Comparison of ENCODE assay signal across 6 cellular contexts in the genomic region with DNA sequence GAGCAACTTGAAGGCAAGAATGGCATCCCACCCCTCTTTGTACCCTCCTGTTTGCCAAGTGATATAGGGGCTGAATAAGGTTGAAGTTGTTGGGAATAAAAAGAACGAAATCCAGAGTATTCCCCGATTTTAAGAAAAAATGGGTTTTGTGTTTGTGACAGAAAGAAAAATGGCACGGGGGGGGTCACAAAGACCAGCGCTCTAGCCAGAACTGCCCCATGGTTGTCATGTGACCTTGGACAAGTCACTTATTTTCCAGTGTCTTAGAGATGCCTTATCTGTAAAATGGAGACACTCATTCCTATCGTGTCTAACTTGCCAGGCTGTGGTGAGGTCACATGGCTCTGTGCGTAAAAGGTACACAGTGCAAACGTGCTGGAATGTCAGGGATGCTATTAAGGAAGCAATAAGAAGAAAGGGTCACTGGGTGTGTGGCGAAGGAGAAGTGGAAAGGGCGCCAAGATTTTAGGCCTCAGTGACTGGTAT. TPM values are rescaled to one million over a fixed set of nuclear protein-coding genes. Genes with fewer than 3 reads are reported as not detected.
DNase-seq lines count a peak whose midpoint lies in the region; ATAC-seq and TF ChIP-seq lines count a peak whose summit lies in the region.

No MANE protein-coding gene starts in this region.

- TF ChIP-seq CTCF in brain (conservative IDR thresholded peaks at IDR 0.05): no peak
- TF ChIP-seq CTCF in neural cell (IDR thresholded peaks at IDR 0.05; ENCODE audit: poor library complexity, severe bottlenecking): no peak

- peaks cover 18% of the 10 kb centered on the region for H3K27me3 Mint-ChIP-seq in brain

- no peak for TF ChIP-seq RAD21 in neural cell (conservative IDR thresholded peaks at IDR 0.05)

- H3K9ac ChIP-seq in HUES64 (ENCODE audit: low read depth, low read length): peak overlapping the region; percentile 98
- H3K9ac ChIP-seq in neural cell (ENCODE audit: low read length): peak overlapping the region; percentile 85

- DNase-seq in NCI-H2171 treated with DMSO at 0.1 percent for 48 hours (lab: John Stamatoyannopoulos, UW): no peak
- no peak for DNase-seq in left lobe of liver (ENCODE audit: low spot score)
- no peak for DNase-seq in NCI-H345 treated with DMSO at 0.1 percent for 48 hours (lab: John Stamatoyannopoulos, UW; ENCODE audit: unreplicated experiment)

- no peak for TF ChIP-seq EP300 in neural cell (conservative IDR thresholded peaks at IDR 0.05; ENCODE audit: poor library complexity, severe bottlenecking)

- ATAC-seq in left lobe of liver: no peak

- no peaks in the 10 kb centered on the region for H3K27me3 ChIP-seq in HUES64 (ENCODE audit: insufficient read depth, low read length)
- H3K27me3 ChIP-seq in neural cell (ENCODE audit: insufficient read depth, low read depth, low read length): no peaks in the 10 kb centered on the region

- peaks cover 4% of the 10 kb centered on the region for H3F3A ChIP-seq in neural cell (ENCODE audit: insufficient read depth, low read length, poor library complexity, severe bottlenecking)

- peaks cover 17% of the 10 kb centered on the region for H3K79me2 ChIP-seq in neural cell (replicated peaks; ENCODE audit: insufficient read depth, low read length)

- peak overlapping the region; percentile 35 for H3K4me2 ChIP-seq in neural cell (ENCODE audit: low read length)

- H3K9me2 ChIP-seq in neural cell (ENCODE audit: insufficient read depth, low read length): no peaks in the 10 kb centered on the region

- H3K27ac ChIP-seq in HUES64 (ENCODE audit: low read depth, low read length) (peak overlapping the region; percentile 98), neural cell (ENCODE audit: low read length) (peak overlapping the region; percentile 98)

- peaks cover 40% of the 10 kb centered on the region for H3K4me1 Mint-ChIP-seq in brain

- H3K4me3 ChIP-seq in HUES64 (ENCODE audit: low read length) (peak overlapping the region; percentile 82), neural cell (ENCODE audit: low read length) (peak overlapping the region; percentile 86)

- peak overlapping the region; percentile 100 for H3K27ac Mint-ChIP-seq in brain

- H3K36me3 Mint-ChIP-seq in brain: peaks cover 7% of the 10 kb centered on the region

- H3K9me3 Mint-ChIP-seq in brain: peaks cover 0 to 6% (median 0%) of the 10 kb centered on the region in 5 experiments

- 86% methylated on average over 9 of the region's 9 CpGs for WGBS in HUES64

- peak overlapping the region; percentile 94 to 96 (median 95) for H3K4me3 Mint-ChIP-seq in brain

- H3K4me1 ChIP-seq in HUES64 (ENCODE audit: insufficient read depth, low read length): peaks cover 28% of the 10 kb centered on the region

- H4K20me1 ChIP-seq in neural cell (ENCODE audit: insufficient read depth): peaks cover 4% of the 10 kb centered on the region

- H3K9me3 ChIP-seq in HUES64 (ENCODE audit: insufficient read depth, low read depth, low read length): no peaks in the 10 kb centered on the region
- H3K9me3 ChIP-seq in neural cell (ENCODE audit: low read length): no peaks in the 10 kb centered on the region

- H3K36me3 ChIP-seq in HUES64 (ENCODE audit: insufficient read depth, low read length) (no peaks in the 10 kb centered on the region), neural cell (ENCODE audit: insufficient read depth, low read length) (no peaks in the 10 kb centered on the region)

- peak overlapping the region; percentile 43 for H2AFZ ChIP-seq in neural cell (ENCODE audit: low read depth, low read length)

TF ChIP-seq in neural cell, 6 proteins besides CTCF, POLR2A, EP300 and RAD21:
- TF ChIP-seq POLR2AphosphoS5 (IDR thresholded peaks at IDR 0.05) (no peak), TAF1 (IDR thresholded peaks at IDR 0.05; ENCODE audit: low read depth) (no peak)
- TF ChIP-seq, protein P1, sequence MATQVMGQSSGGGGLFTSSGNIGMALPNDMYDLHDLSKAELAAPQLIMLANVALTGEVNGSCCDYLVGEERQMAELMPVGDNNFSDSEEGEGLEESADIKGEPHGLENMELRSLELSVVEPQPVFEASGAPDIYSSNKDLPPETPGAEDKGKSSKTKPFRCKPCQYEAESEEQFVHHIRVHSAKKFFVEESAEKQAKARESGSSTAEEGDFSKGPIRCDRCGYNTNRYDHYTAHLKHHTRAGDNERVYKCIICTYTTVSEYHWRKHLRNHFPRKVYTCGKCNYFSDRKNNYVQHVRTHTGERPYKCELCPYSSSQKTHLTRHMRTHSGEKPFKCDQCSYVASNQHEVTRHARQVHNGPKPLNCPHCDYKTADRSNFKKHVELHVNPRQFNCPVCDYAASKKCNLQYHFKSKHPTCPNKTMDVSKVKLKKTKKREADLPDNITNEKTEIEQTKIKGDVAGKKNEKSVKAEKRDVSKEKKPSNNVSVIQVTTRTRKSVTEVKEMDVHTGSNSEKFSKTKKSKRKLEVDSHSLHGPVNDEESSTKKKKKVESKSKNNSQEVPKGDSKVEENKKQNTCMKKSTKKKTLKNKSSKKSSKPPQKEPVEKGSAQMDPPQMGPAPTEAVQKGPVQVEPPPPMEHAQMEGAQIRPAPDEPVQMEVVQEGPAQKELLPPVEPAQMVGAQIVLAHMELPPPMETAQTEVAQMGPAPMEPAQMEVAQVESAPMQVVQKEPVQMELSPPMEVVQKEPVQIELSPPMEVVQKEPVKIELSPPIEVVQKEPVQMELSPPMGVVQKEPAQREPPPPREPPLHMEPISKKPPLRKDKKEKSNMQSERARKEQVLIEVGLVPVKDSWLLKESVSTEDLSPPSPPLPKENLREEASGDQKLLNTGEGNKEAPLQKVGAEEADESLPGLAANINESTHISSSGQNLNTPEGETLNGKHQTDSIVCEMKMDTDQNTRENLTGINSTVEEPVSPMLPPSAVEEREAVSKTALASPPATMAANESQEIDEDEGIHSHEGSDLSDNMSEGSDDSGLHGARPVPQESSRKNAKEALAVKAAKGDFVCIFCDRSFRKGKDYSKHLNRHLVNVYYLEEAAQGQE (IDR thresholded peaks at IDR 0.05; ENCODE audit: borderline replicate concordance): no peak

RNA-seq across cellular contexts. Expression of a gene that starts 1.6 kb away (rescaled TPM):
- polyA plus RNA-seq in HUES64 (2013, experiment 1 of 2): 19.1 TPM
- polyA plus RNA-seq in HUES64 (2013, experiment 2 of 2): 18.6 TPM
- polyA plus RNA-seq in brain (ENCODE audit: insufficient read depth, low read depth, low replicate concordance): 10.8 TPM
- 9.0 and 10.2 TPM in 2 replicates for polyA plus RNA-seq in neural cell
- polyA minus RNA-seq in neural cell: 21.7 and 22.5 TPM in 2 replicates
- 29.3 TPM for total RNA-seq in left lobe of liver

RNA-seq across cellular contexts. Expression of a gene that starts 11.2 kb away (rescaled TPM):
- 1.9 TPM for polyA plus RNA-seq in HUES64 (2013, experiment 1 of 2)
- 3.7 TPM for polyA plus RNA-seq in HUES64 (2013, experiment 2 of 2)
- polyA plus RNA-seq in brain (ENCODE audit: insufficient read depth, low read depth, low replicate concordance): 7.6 TPM
- polyA plus RNA-seq in neural cell: 3.1 and 8.4 TPM in 2 replicates
- polyA minus RNA-seq in neural cell: 1.7 TPM in 2 replicates
- total RNA-seq in left lobe of liver: 90.3 TPM

RNA-seq across cellular contexts. Expression of a gene that starts 14.3 kb away (rescaled TPM):
- 16.4 TPM for polyA plus RNA-seq in HUES64 (2013, experiment 1 of 2)
- polyA plus RNA-seq in HUES64 (2013, experiment 2 of 2): 21.9 TPM
- polyA plus RNA-seq in brain (ENCODE audit: insufficient read depth, low read depth, low replicate concordance): 35.8 TPM
- polyA plus RNA-seq in neural cell: 0.36 and 1.3 TPM in 2 replicates
- 1.2 and 3.9 TPM in 2 replicates for polyA minus RNA-seq in neural cell
- 3.4 TPM for total RNA-seq in left lobe of liver

RNA-seq across cellular contexts. Expression of a gene that starts 15.0 kb away (rescaled TPM):
- 7.7 TPM for polyA plus RNA-seq in HUES64 (2013, experiment 1 of 2)
- polyA plus RNA-seq in HUES64 (2013, experiment 2 of 2): 6.8 TPM
- polyA plus RNA-seq in brain (ENCODE audit: insufficient read depth, low read depth, low replicate concordance) (17.2 TPM), neural cell (13.9 and 17.9 TPM in 2 replicates)
- 12.2 and 14.1 TPM in 2 replicates for polyA minus RNA-seq in neural cell
- total RNA-seq in left lobe of liver: 14.2 TPM

Comparison
In these comparisons a context has a peak if more than half of its experiments do, and no peak if none do; other contexts are left out.
1. RNA of a gene that starts 14.3 kb away (polyA plus RNA-seq): 35.8 TPM in brain (single experiment); 0.36 to 1.3 TPM in neural cell; every median in the first group is over 10 times any median in the second.